In the genomic region with DNA sequence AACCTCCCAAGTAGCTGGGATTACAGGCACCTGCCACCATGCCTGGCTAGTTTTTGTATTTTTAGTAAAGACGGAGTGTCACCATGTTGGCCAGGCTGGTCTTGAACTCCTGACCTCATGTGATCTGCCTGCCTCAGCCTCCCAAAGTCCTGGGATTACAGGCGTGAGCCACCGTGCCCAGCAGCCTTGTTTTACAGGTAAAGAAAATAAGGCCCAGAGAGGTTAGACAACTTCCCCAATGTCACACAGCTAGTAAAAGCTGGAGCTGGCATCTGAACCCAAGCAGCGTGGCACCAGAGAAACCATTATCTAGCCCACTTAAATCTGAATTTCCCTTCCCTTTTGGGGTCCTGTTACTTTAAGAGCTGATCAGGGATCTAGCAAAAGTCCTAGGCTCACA, we compare ENCODE assay signal across 4 cellular contexts. TPM values are rescaled to one million over a fixed set of nuclear protein-coding genes. Genes with fewer than 3 reads are reported as not detected.
"Had no signal": no experiment of that assay in that cellular context is flagged by ENCODE, and none has a peak within 500 bp of the region (broad histone marks: within the 10 kb centered on the region; RNA-seq: fewer than 3 reads in every experiment).

No MANE protein-coding gene starts in this region.

RNA-seq across cellular contexts. Expression of a gene that starts 20.6 kb away (rescaled TPM):
- total RNA-seq: activated CD4-positive, alpha-beta T cell treated with anti-CD3 and anti-CD28 coated beads, Interleukin-2, amount 10 ng/mL, durations not matched to agents 7 days and 5 days; activated CD8-positive, alpha-beta T cell treated with anti-CD3 and anti-CD28 coated beads, Interleukin-2, amount 10 ng/mL, durations not matched to agents 7 days and 5 days; activated naive CD8-positive, alpha-beta T cell treated with anti-CD3 and anti-CD28 coated beads, Interleukin-2, amount 10 ng/mL, durations not matched to agents 7 days and 5 days; natural killer cell had no signal
